In the genomic region with DNA sequence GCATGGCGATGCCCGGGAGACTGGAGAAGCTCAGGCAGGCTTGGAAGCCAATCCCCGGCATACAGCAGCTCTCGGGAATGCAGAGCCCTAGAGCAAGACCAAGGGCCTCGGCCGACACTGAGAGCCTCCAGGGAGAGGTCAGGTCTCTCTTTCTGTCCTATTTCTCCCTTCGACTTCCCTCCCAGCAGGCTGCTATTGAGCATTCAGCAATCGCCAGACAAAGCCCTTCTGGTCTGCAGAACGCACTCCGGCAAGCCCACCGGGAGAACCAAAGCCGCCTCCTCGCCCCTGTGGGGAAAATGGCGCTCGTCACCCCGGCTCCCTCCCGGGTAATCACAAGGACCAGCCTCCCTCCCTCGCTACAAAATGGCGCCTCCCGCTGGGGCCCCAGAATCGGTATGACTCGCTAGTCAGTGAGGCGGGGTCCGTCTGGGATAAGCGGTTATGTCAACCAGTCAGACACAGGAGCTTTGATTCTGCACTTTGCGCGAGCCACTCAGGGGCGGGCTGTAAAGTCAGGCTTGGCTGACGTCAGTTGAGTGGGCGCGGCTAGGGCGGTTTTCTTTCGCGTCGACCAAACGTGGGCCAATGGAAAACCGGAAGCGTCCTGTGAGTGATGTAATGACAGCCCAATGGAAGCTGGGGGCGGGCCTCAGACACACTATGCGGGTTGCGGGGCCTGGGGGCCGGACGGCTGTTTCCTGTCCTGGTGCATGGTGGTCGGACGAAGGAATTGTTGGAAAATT, we compare ENCODE assay signal across 8 cellular contexts. TPM values are rescaled to one million over a fixed set of nuclear protein-coding genes. Genes with fewer than 3 reads are reported as not detected.
A peak's percentile ranks its signal among the peaks of the same experiment; 100 is the strongest.
DNase-seq lines count a peak whose midpoint lies in the region; ATAC-seq, FAIRE-seq and TF ChIP-seq lines count a peak whose summit lies in the region.

ZNF143 (plus strand) TSS at position 691 of the 746 bp plus-strand sequence. CDS start 10,297 bp downstream, outside the sequence.

- peaks cover 8 to 20% of the 10 kb centered on the region in 2 donors for H3K4me1 ChIP-seq in adrenal gland (replicated peaks in 1 of 2)
- peaks cover 0 to 27% (median 20%) of the 10 kb centered on the region in 12 donors for H3K4me1 ChIP-seq in heart left ventricle

- peak within 1 kb of the TSS; percentile 52 to 98 (median 64) for H3K4me3 ChIP-seq in adrenal gland
- H3K4me3 ChIP-seq in heart left ventricle, result peak within 1 kb of the TSS; percentile 80 to 99 (median 91)

- peak; percentile 67 for TF ChIP-seq POLR2A in GM12892 (IDR thresholded peaks at IDR 0.05; ENCODE audit: low read depth, low read length)
- TF ChIP-seq POLR2A in adrenal gland (IDR thresholded peaks at IDR 0.05), result peak; percentile 94 to 97
- peak; percentile 76 to 91 for TF ChIP-seq POLR2A in heart left ventricle (IDR thresholded peaks at IDR 0.05)

- H3K9me3 ChIP-seq in adrenal gland (replicated peaks in 1 of 3), result no peaks in the 10 kb centered on the region
- H3K9me3 ChIP-seq in heart left ventricle, result no peaks in the 10 kb centered on the region

- FAIRE-seq in GM12892 (lab: Jason Lieb, UNC), result peak; percentile 99

- intact Hi-C loops in adrenal gland (cut with DNase I) (no loop called here), heart left ventricle (cut with DNase I) (loop anchor here in 4 of 10 donors (2.0 to 10.0 kb wide), 7 partner anchors 96 to 493 kb away; partner anchors contain the start of genes TMEM41B (in 2 of the 4), DENND5A (in 1 of the 4) and WEE1 (in 1 of the 4))

- peak within 1 kb of the TSS; percentile 97 to 100 (median 98) for H3K27ac ChIP-seq in adrenal gland
- H3K27ac ChIP-seq in heart left ventricle, result peak within 1 kb of the TSS; percentile 98 to 100 (median 100)

- peaks cover 26% of the 10 kb centered on the region for H3K36me3 Mint-ChIP-seq in type B pancreatic cell

- peak within 1 kb of the TSS; percentile 98 for H3K4me3 Mint-ChIP-seq in type B pancreatic cell

- H3K9me3 Mint-ChIP-seq in type B pancreatic cell, result peaks cover 5% of the 10 kb centered on the region

- H3K27ac Mint-ChIP-seq in type B pancreatic cell, result peak within 1 kb of the TSS; percentile 99

- H3K27me3 ChIP-seq in adrenal gland (no peaks in the 10 kb centered on the region), heart left ventricle (no peaks in the 10 kb centered on the region)

- ATAC-seq in HG02852 (IDR thresholded peaks at IDR 0.05; ENCODE audit: unreplicated experiment) (peak; percentile 85), heart left ventricle (peak; percentile 96 to 99 (median 98))

- peak; percentile 74 for DNase-seq in GM12892 (ENCODE audit: insufficient read length)
- peak; percentile 100 for DNase-seq in NCI-H146 (lab: John Stamatoyannopoulos, UW)
- DNase-seq in T-helper 1 cell, result peak; percentile 98 to 100 (median 99)
- peak; percentile 100 for DNase-seq in adrenal gland
- DNase-seq in heart left ventricle, result peak; percentile 100
- DNase-seq in pons (ENCODE audit: low spot score), result peak; percentile 100
- DNase-seq in type B pancreatic cell (ENCODE audit: extremely low spot score, unreplicated experiment), result peak; percentile 99

- whole genome bisulfite sequencing in adrenal gland, 4 donors, result 0% methylated on average over 16 to 45 of the region's 45 CpGs
- WGBS in heart left ventricle, 4 donors, result 0% methylated on average over 24 to 45 of the region's 45 CpGs

- peak in 3 of 6 experiments; percentile 27 to 57 (median 39) for TF ChIP-seq CTCF in adrenal gland (IDR thresholded peaks at IDR 0.05)
- peak in 1 of 12 donors; percentile 3 for TF ChIP-seq CTCF in heart left ventricle (IDR thresholded peaks at IDR 0.05)
- TF ChIP-seq CTCF in type B pancreatic cell (conservative IDR thresholded peaks at IDR 0.05), result no peak

- H3K36me3 ChIP-seq in adrenal gland (replicated peaks in 1 of 2) (no peaks in the 10 kb centered on the region), heart left ventricle (no peaks in the 10 kb centered on the region)

- peaks cover 21% of the 10 kb centered on the region for H3K4me1 Mint-ChIP-seq in type B pancreatic cell (ENCODE audit: unreplicated experiment)

- H3K27me3 Mint-ChIP-seq in type B pancreatic cell, result no peaks in the 10 kb centered on the region

RNA-seq across cellular contexts. Expression of gene ZNF143, which starts in this region (rescaled TPM):
- polyA plus RNA-seq in GM12892 (2012; ENCODE audit: missing spikeins), result 21.3 TPM
- 10 to 100 TPM in 6 of 8 donors, 1 to 10 TPM in 2; 8.3 to 29.8 (median 17.1) TPM for total RNA-seq in adrenal gland
- polyA plus RNA-seq in adrenal gland, result 10 to 100 TPM in 1 of 3 donors, 1 to 10 TPM in 2; 6.8 to 23.1 (median 7.4) TPM
- 10 to 100 TPM; 16.8 to 32.3 (median 22.0) TPM for total RNA-seq in heart left ventricle
- 10 to 100 TPM in 1 of 2 donors, 1 to 10 TPM in 1; 7.9 to 23.3 TPM for polyA plus RNA-seq in heart left ventricle
- 30.3 and 38.8 TPM in 2 replicates for total RNA-seq in type B pancreatic cell (ENCODE audit: low replicate concordance)

Comparison
In these comparisons a context has a peak if more than half of its experiments do, and no peak if none do; other contexts are left out.
1. Peak in every context shown above with its lines: DNase-seq, ATAC-seq, H3K4me3 ChIP-seq and H3K27ac ChIP-seq.